Comparison of ENCODE assay signal across 2 cellular contexts in genomic region chr1:219555802-219556201, GRCh38.
TF ChIP-seq lines count a peak whose summit lies in the region.

No MANE protein-coding gene starts in this region.

TF ChIP-seq in SK-N-SH, 30 proteins besides CTCF, POLR2A, EP300 and RAD21 (continued from another document):
- TF ChIP-seq, protein P1, sequence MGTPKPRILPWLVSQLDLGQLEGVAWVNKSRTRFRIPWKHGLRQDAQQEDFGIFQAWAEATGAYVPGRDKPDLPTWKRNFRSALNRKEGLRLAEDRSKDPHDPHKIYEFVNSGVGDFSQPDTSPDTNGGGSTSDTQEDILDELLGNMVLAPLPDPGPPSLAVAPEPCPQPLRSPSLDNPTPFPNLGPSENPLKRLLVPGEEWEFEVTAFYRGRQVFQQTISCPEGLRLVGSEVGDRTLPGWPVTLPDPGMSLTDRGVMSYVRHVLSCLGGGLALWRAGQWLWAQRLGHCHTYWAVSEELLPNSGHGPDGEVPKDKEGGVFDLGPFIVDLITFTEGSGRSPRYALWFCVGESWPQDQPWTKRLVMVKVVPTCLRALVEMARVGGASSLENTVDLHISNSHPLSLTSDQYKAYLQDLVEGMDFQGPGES (IDR thresholded peaks at IDR 0.05; ENCODE audit: low read depth, low read length): no peak
- TF ChIP-seq SMC3 (IDR thresholded peaks at IDR 0.05; ENCODE audit: low read depth, low read length) (no peak), POLR2AphosphoS5 (IDR thresholded peaks at IDR 0.05; ENCODE audit: low read depth, low read length) (no peak), TCF12 (IDR thresholded peaks at IDR 0.05) (no peak), RCOR1 (IDR thresholded peaks at IDR 0.05; ENCODE audit: low read length) (no peak)
- TF ChIP-seq, protein P2, sequence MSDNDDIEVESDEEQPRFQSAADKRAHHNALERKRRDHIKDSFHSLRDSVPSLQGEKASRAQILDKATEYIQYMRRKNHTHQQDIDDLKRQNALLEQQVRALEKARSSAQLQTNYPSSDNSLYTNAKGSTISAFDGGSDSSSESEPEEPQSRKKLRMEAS (IDR thresholded peaks at IDR 0.05; ENCODE audit: low read depth): no peak

TF ChIP-seq in WTC11, 78 proteins besides CTCF, POLR2A, EP300 and RAD21 (continued from another document):
- TF ChIP-seq USF1 (CRISPR knock-in tag; IDR thresholded peaks at IDR 0.05) (no peak), FOXP1 (CRISPR knock-in tag; IDR thresholded peaks at IDR 0.05; ENCODE audit: borderline replicate concordance) (no peak), ZNF263 (CRISPR knock-in tag; IDR thresholded peaks at IDR 0.05; ENCODE audit: low read depth) (no peak)
